Comparison of ENCODE assay signal across 1 cellular context in the genomic region with DNA sequence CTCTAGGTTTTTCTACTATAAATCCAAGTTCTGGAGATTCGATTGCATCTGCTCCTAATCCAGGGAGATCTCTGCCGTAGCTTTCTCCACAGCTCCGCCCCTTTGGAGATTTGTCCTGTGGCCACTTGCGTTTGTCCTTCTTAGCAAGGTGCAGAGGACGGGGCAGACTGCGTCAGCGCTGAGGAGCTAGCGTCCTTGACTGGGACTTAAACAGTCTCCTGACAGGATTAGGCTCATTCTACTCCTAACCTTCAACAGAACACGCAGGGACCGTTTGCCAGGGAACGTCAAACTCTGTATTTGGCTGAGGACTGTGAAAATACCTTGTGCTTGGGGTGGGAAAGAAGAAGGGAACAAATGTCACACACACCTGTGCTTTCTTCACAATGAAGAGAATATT.
TF ChIP-seq lines count a peak whose summit lies in the region.

No MANE protein-coding gene starts in this region.

TF ChIP-seq in endothelial cell of umbilical vein, 7 proteins besides CTCF, POLR2A, EP300 and RAD21 (continued from another document):
- TF ChIP-seq, protein P1, sequence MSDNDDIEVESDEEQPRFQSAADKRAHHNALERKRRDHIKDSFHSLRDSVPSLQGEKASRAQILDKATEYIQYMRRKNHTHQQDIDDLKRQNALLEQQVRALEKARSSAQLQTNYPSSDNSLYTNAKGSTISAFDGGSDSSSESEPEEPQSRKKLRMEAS (IDR thresholded peaks at IDR 0.05; ENCODE audit: insufficient read depth, insufficient read length), result no peak
- TF ChIP-seq FOS (IDR thresholded peaks at IDR 0.05; ENCODE audit: borderline replicate concordance, insufficient read depth, low read length), result no peak
